Comparison of ENCODE assay signal across 18 cellular contexts in genomic region chr22:40540265-40540664, GRCh38.
DNase-seq lines count a peak whose midpoint lies in the region; ATAC-seq and TF ChIP-seq lines count a peak whose summit lies in the region.
"Had no signal": no experiment of that assay in that cellular context is flagged by ENCODE, and none has a peak within 500 bp of the region (broad histone marks: within the 10 kb centered on the region; RNA-seq: fewer than 3 reads in every experiment).

No MANE protein-coding gene starts in this region.

- H2BK12ac ChIP-seq in H9 (ENCODE audit: insufficient read length, low read depth, low read length) = no peak overlapping the region

- no peak overlapping the region for H3K23ac ChIP-seq in H9 (ENCODE audit: insufficient read length, low read depth, low read length)

- POLR2A ChIA-PET in activated CD4-positive, alpha-beta T cell treated with anti-CD3 and anti-CD28 coated beads, Interleukin-2, amount 10 ng/mL, durations not matched to agents 7 days and 5 days (lab: Charles Lee) = no interaction called here

- no peaks in the 10 kb centered on the region for H3K9me3 ChIP-seq in H9 (ENCODE audit: control insufficient read depth, low read depth, low read length)
- H3K9me3 ChIP-seq in smooth muscle cell (replicated peaks; ENCODE audit: low read depth) = no peaks in the 10 kb centered on the region
- H3K9me3 ChIP-seq in right lobe of liver = no peaks in the 10 kb centered on the region
- H3K9me3 ChIP-seq: MG63 had no signal

- no peak overlapping the region for H2BK20ac ChIP-seq in H9 (ENCODE audit: low read depth, low read length, poor library complexity, severe bottlenecking)

- H4K8ac ChIP-seq in H9 (replicated peaks; ENCODE audit: insufficient read length, low read depth, low read length) = no peak overlapping the region

- H3K4ac ChIP-seq in H9 (ENCODE audit: low read depth, low read length) = no peak overlapping the region

- no peak overlapping the region for H2BK120ac ChIP-seq in H9 (ENCODE audit: low read depth, low read length, poor library complexity, severe bottlenecking)

- no peak overlapping the region for H2AK5ac ChIP-seq in H9 (ENCODE audit: insufficient read length, low read length)

- H3K36me3 ChIP-seq in smooth muscle cell (ENCODE audit: low read depth) (no peaks in the 10 kb centered on the region), right lobe of liver (no peaks in the 10 kb centered on the region)
- H3K36me3 ChIP-seq: MG63 had no signal

- H3K79me2 ChIP-seq in H9 (ENCODE audit: insufficient read depth, low read length) (no peaks in the 10 kb centered on the region), smooth muscle cell (ENCODE audit: low read depth) (peaks cover 62% of the 10 kb centered on the region)

- H3K27me3 ChIP-seq in H9 (ENCODE audit: insufficient read depth, low read length) (no peaks in the 10 kb centered on the region), smooth muscle cell (ENCODE audit: low read depth) (no peaks in the 10 kb centered on the region), right lobe of liver (no peaks in the 10 kb centered on the region)
- H3K27me3 ChIP-seq: MG63 had no signal

- no peak for TF ChIP-seq POLR2A in right lobe of liver (IDR thresholded peaks at IDR 0.05)

- no peak overlapping the region for H4K91ac ChIP-seq in H9 (ENCODE audit: insufficient read length, low read depth, low read length)

- H3K4me1 ChIP-seq in H9 (ENCODE audit: insufficient read depth, low read length) (no peaks in the 10 kb centered on the region; the same call in none of the 2 replicates), smooth muscle cell (ENCODE audit: low read depth) (no peaks in the 10 kb centered on the region), right lobe of liver (peaks cover 0 to 4% (median 0%) of the 10 kb centered on the region in 4 donors)

- H3T11ph ChIP-seq in H9 (ENCODE audit: low read length) = no peak overlapping the region

- H3K4me3 ChIP-seq in smooth muscle cell = no peak overlapping the region
- H3K4me3 ChIP-seq in right lobe of liver = no peak overlapping the region
- H3K4me3 ChIP-seq: MG63 had no signal

- H3K4me2 ChIP-seq in H9 (ENCODE audit: insufficient read depth, insufficient read length, low read length) (no peak overlapping the region), smooth muscle cell (no peak overlapping the region)

- H3K9ac ChIP-seq in H9 (ENCODE audit: extremely low read depth, insufficient read length, low read length) (no peak overlapping the region), smooth muscle cell (ENCODE audit: low read depth) (no peak overlapping the region)

- peak overlapping the region; percentile 6 for H3K27ac Mint-ChIP-seq in activated CD4-positive, alpha-beta T cell treated with anti-CD3 and anti-CD28 coated beads, Interleukin-2, amount 10 ng/mL, durations not matched to agents 7 days and 5 days
- H3K27ac Mint-ChIP-seq in H9 = peak overlapping the region; percentile 25 to 94 (median 75); a peak in 6 of 7 replicates
- peak overlapping the region; percentile 27 to 76 for H3K27ac Mint-ChIP-seq in effector memory CD8-positive, alpha-beta T cell

- no peaks in the 10 kb centered on the region for H3K27me3 Mint-ChIP-seq in activated CD4-positive, alpha-beta T cell treated with anti-CD3 and anti-CD28 coated beads, Interleukin-2, amount 10 ng/mL, durations not matched to agents 7 days and 5 days
- H3K27me3 Mint-ChIP-seq in H9 (ENCODE audit: low read depth) = no peaks in the 10 kb centered on the region
- H3K27me3 Mint-ChIP-seq in effector memory CD8-positive, alpha-beta T cell = no peaks in the 10 kb centered on the region

- no peak overlapping the region for H2BK5ac ChIP-seq in H9 (ENCODE audit: insufficient read length, low read length)

- no peaks in the 10 kb centered on the region for H3K79me1 ChIP-seq in H9 (ENCODE audit: insufficient read depth, low read depth, low read length, poor library complexity, severe bottlenecking)

- no peak for ATAC-seq in effector memory CD8-positive, alpha-beta T cell (replicated peaks)
- ATAC-seq in right lobe of liver = no peak
- ATAC-seq: SK-N-SH treated with all-trans-retinoic acid at 6 μM for 48 hours had no signal

- intact Hi-C loops in right lobe of liver (cut with DNase I) = no loop called here

- no peaks in the 10 kb centered on the region for H4K20me1 ChIP-seq in H9 (ENCODE audit: control insufficient read depth, insufficient read depth, insufficient read length)
- peaks cover 14% of the 10 kb centered on the region for H4K20me1 ChIP-seq in smooth muscle cell (ENCODE audit: low read depth)

- no peak overlapping the region for H4K5ac ChIP-seq in H9 (ENCODE audit: insufficient read length, low read depth, low read length)

- WGBS in H9 (ENCODE audit: extremely low coverage, insufficient read length, low lambda C conversion rate) = no CpG with 5 or more reads among the region's 5 CpGs
- WGBS in smooth muscle cell (ENCODE audit: low lambda C conversion rate) = 82% methylated on average over 5 of the region's 5 CpGs
- 100% methylated on average over 4 of the region's 5 CpGs for WGBS in right lobe of liver (ENCODE audit: insufficient coverage, low coverage, low lambda C conversion rate, missing lambda C conversion rate)

- no peak overlapping the region for H2BK15ac ChIP-seq in H9 (ENCODE audit: low read depth, low read length)

- no peak overlapping the region for H3K27ac ChIP-seq in H9 (ENCODE audit: insufficient read length, low read depth, low read length)
- peak overlapping the region; percentile 19 for H3K27ac ChIP-seq in smooth muscle cell (ENCODE audit: low read depth)
- no peak overlapping the region for H3K27ac ChIP-seq in right lobe of liver

- CTCF ChIA-PET in activated CD4-positive, alpha-beta T cell treated with anti-CD3 and anti-CD28 coated beads, Interleukin-2, amount 10 ng/mL, durations not matched to agents 7 days and 5 days (lab: Charles Lee) = interaction anchor here (0.6 kb wide), 1 partner anchor 66 kb away, joined by 4 read pairs; no protein-coding TSS in a partner anchor

- H3K14ac ChIP-seq in H9 (ENCODE audit: insufficient read depth, low read length) = no peak overlapping the region

- H3K56ac ChIP-seq in H9 (ENCODE audit: insufficient read length, low read depth, low read length) = no peak overlapping the region

- no peak overlapping the region for H3K4me3 Mint-ChIP-seq in activated CD4-positive, alpha-beta T cell treated with anti-CD3 and anti-CD28 coated beads, Interleukin-2, amount 10 ng/mL, durations not matched to agents 7 days and 5 days
- no peak overlapping the region for H3K4me3 Mint-ChIP-seq in H9
- no peak overlapping the region for H3K4me3 Mint-ChIP-seq in effector memory CD8-positive, alpha-beta T cell

- no peak for DNase-seq in activated CD4-positive, alpha-beta T cell treated with anti-CD3 and anti-CD28 coated beads, Interleukin-2, amount 10 ng/mL, durations not matched to agents 7 days and 5 days
- no peak for DNase-seq in activated CD4-positive, alpha-beta T cell treated with anti-CD3 and anti-CD28 coated beads, Interleukin-2, amount 50 U/mL, for 4 hours
- DNase-seq in H9 = peak; percentile 39
- DNase-seq in effector memory CD8-positive, alpha-beta T cell = no peak
- no peak for DNase-seq in smooth muscle cell (lab: John Stamatoyannopoulos, UW; ENCODE audit: unreplicated experiment)
- no peak for DNase-seq in DMS153 treated with DMSO at 0.1 percent for 48 hours (lab: John Stamatoyannopoulos, UW; ENCODE audit: unreplicated experiment)
- DNase-seq in right lobe of liver = no peak
- DNase-seq in AG08396 (ENCODE audit: low spot score) = no peak
- DNase-seq: DND-41, GF-D8, GOT3, KG1, MG63, NCI-H1092 treated with DMSO at 0.1 percent for 48 hours, NCI-H187, NCI-H69, SHP77 had no signal

- peaks cover 5% of the 10 kb centered on the region for H3F3A ChIP-seq in smooth muscle cell (ENCODE audit: low read depth)

- H3K23me2 ChIP-seq in H9 (ENCODE audit: insufficient read length, low read depth, low read length, poor library complexity, severe bottlenecking) = no peaks in the 10 kb centered on the region

- H3K18ac ChIP-seq in H9 (ENCODE audit: insufficient read length, low read depth, low read length) = no peak overlapping the region

- H3K36me3 Mint-ChIP-seq in activated CD4-positive, alpha-beta T cell treated with anti-CD3 and anti-CD28 coated beads, Interleukin-2, amount 10 ng/mL, durations not matched to agents 7 days and 5 days (ENCODE audit: low read depth) = peaks cover 9% of the 10 kb centered on the region
- peaks cover 6 to 11% (median 9%) of the 10 kb centered on the region in 3 experiments for H3K36me3 Mint-ChIP-seq in H9 (ENCODE audit: insufficient read depth in 1 of 3, low read depth in 3 of 3)
- H3K36me3 Mint-ChIP-seq in effector memory CD8-positive, alpha-beta T cell (ENCODE audit: insufficient read depth) = no peaks in the 10 kb centered on the region

- no peak overlapping the region for H2AFZ ChIP-seq in H9 (ENCODE audit: low read length)
- H2AFZ ChIP-seq in smooth muscle cell (ENCODE audit: low read depth) = no peak overlapping the region

- H3K4me1 Mint-ChIP-seq in activated CD4-positive, alpha-beta T cell treated with anti-CD3 and anti-CD28 coated beads, Interleukin-2, amount 10 ng/mL, durations not matched to agents 7 days and 5 days = peaks cover 20% of the 10 kb centered on the region
- peaks cover 14 to 27% of the 10 kb centered on the region in 2 experiments for H3K4me1 Mint-ChIP-seq in H9
- peaks cover 2 to 4% of the 10 kb centered on the region in 2 donors for H3K4me1 Mint-ChIP-seq in effector memory CD8-positive, alpha-beta T cell (ENCODE audit: low read depth in 2 of 2)

- no peaks in the 10 kb centered on the region for H3K9me3 Mint-ChIP-seq in activated CD4-positive, alpha-beta T cell treated with anti-CD3 and anti-CD28 coated beads, Interleukin-2, amount 10 ng/mL, durations not matched to agents 7 days and 5 days
- peaks cover 13% of the 10 kb centered on the region in 2 experiments for H3K9me3 Mint-ChIP-seq in H9
- H3K9me3 Mint-ChIP-seq in effector memory CD8-positive, alpha-beta T cell = no peaks in the 10 kb centered on the region

- TF ChIP-seq CTCF in H9 (conservative IDR thresholded peaks at IDR 0.05) = no peak
- TF ChIP-seq CTCF in smooth muscle cell (IDR thresholded peaks at IDR 0.05; ENCODE audit: borderline replicate concordance, insufficient read depth, poor library complexity, severe bottlenecking) = no peak
- TF ChIP-seq CTCF in right lobe of liver (IDR thresholded peaks at IDR 0.05) = no peak

Comparison
In these comparisons a context has a peak if more than half of its experiments do, and no peak if none do; other contexts are left out.
1. H3K27ac Mint-ChIP-seq: peak in every context shown above with its lines; median percentile 75 in H9; 52 in effector memory CD8-positive, alpha-beta T cell; 6 in activated CD4-positive, alpha-beta T cell treated with anti-CD3 and anti-CD28 coated beads, Interleukin-2, amount 10 ng/mL, durations not matched to agents 7 days and 5 days.